29 cellular contexts compared by ENCODE assay signal in genomic region chr3:153901991-153902390, GRCh38.
A peak's percentile ranks its signal among the peaks of the same experiment; 100 is the strongest.
DNase-seq lines count a peak whose midpoint lies in the region; ATAC-seq and TF ChIP-seq lines count a peak whose summit lies in the region.
"Had no signal": no experiment of that assay in that cellular context is flagged by ENCODE, and none has a peak within 500 bp of the region (broad histone marks: within the 10 kb centered on the region; RNA-seq: fewer than 3 reads in every experiment).

No MANE protein-coding gene starts in this region.

- no peaks in the 10 kb centered on the region for H3K27me3 Mint-ChIP-seq in nephron (ENCODE audit: low read depth)

- H3K4me1 ChIP-seq in tibial nerve = peaks cover 0 to 2% (median 0%) of the 10 kb centered on the region in 4 donors
- H3K4me1 ChIP-seq: A549; adrenal gland; BLaER1 treated with 17β-estradiol and CSF1 and Interleukin-3, amounts not matched to agents 10 nM and 100 nM; esophagus muscularis mucosa; lower lobe of right lung; stomach; transverse colon had no signal

- TF ChIP-seq CTCF in astrocyte of the spinal cord (IDR thresholded peaks at IDR 0.05; ENCODE audit: low read depth, low read length) (no peak), nephron (IDR thresholded peaks at IDR 0.05; ENCODE audit: unreplicated experiment in 3 of 3) (no peak), tibial nerve (IDR thresholded peaks at IDR 0.05) (no peak)

- no peaks in the 10 kb centered on the region for H3K9me3 Mint-ChIP-seq in nephron

- H3K36me3 ChIP-seq in H7 (replicated peaks; ENCODE audit: control insufficient read depth, insufficient read depth, low read length) (no peaks in the 10 kb centered on the region), tibial nerve (no peaks in the 10 kb centered on the region)
- H3K36me3 ChIP-seq: adrenal gland; BLaER1 treated with 17β-estradiol and CSF1 and Interleukin-3, amounts not matched to agents 10 nM and 100 nM; cardiac muscle cell; esophagus muscularis mucosa; lower lobe of right lung; stomach; transverse colon had no signal

- 60 to 71% methylated on average over 3 of the region's 3 CpGs for WGBS in tibial nerve, 2 donors

- no peak for ATAC-seq in GM19455 (IDR thresholded peaks at IDR 0.05; ENCODE audit: unreplicated experiment)
- ATAC-seq: A549; activated T-cell treated with anti-CD3 and anti-CD28 coated beads, Interleukin-2, amount 50 U/mL, for 4 hours; K562; lower lobe of right lung; sciatic nerve had no signal

- no peaks in the 10 kb centered on the region for H3K36me3 Mint-ChIP-seq in nephron (ENCODE audit: low read depth)

- H3K4me1 Mint-ChIP-seq in nephron = no peaks in the 10 kb centered on the region

- TF ChIP-seq POLR2A in tibial nerve (IDR thresholded peaks at IDR 0.05) = no peak

- peak overlapping the region in 2 of 4 donors; percentile 33 to 55 for H3K27ac ChIP-seq in tibial nerve
- H3K27ac ChIP-seq: A549; adrenal gland; BLaER1 treated with 17β-estradiol and CSF1 and Interleukin-3, amounts not matched to agents 10 nM and 100 nM; cardiac muscle cell; esophagus muscularis mucosa; lower lobe of right lung; stomach; transverse colon had no signal

- in situ Hi-C loops in astrocyte of the spinal cord (cut with HindIII; ENCODE audit: low sequenced_read_pairs) = no loop called here

- TF ChIP-seq EP300 in tibial nerve (IDR thresholded peaks at IDR 0.05) = no peak

- peak; percentile 3 for DNase-seq in AG08395 (ENCODE audit: low spot score)
- peak; percentile 67 for DNase-seq in HT1080 (ENCODE audit: low read depth)
- DNase-seq in astrocyte of the spinal cord (ENCODE audit: low read depth, low spot score) = peak; percentile 7
- DNase-seq in H7 = no peak
- DNase-seq in tibial nerve (ENCODE audit: low spot score in 2 of 2) = no peak
- no peak for DNase-seq in NCI-H1092 (lab: John Stamatoyannopoulos, UW)
- DNase-seq: activated CD4-positive, alpha-beta T cell treated with anti-CD3 and anti-CD28 coated beads for 4 hours; activated T-cell treated with anti-CD3 and anti-CD28 coated beads, Interleukin-2, amount 50 U/mL, for 4 hours; adrenal gland; cortex of kidney; HCEC 1CT; kidney; lower lobe of right lung; NCI-H146; NCI-H510A; NK-92 treated with Interleukin-12 subunit alpha and Interleukin-12 subunit beta, amount 100 ng/mL, for 24 hours; stimulated activated CD8-positive, alpha-beta memory T cell treated with anti-CD3 and anti-CD28 coated beads, Interleukin-4, amount 100 ng/mL, for 48 hours; stomach; T-helper 2 cell; transverse colon had no signal

- no peaks in the 10 kb centered on the region for H3K9me3 ChIP-seq in tibial nerve
- H3K9me3 ChIP-seq: A549; adrenal gland; BLaER1 treated with 17β-estradiol and CSF1 and Interleukin-3, amounts not matched to agents 10 nM and 100 nM; esophagus muscularis mucosa; lower lobe of right lung; stomach; transverse colon had no signal

- H3K4me3 ChIP-seq in astrocyte of the spinal cord (ENCODE audit: low read depth, low read length) = no peak overlapping the region
- no peak overlapping the region for H3K4me3 ChIP-seq in H7 (ENCODE audit: insufficient read depth, low read depth, low read length)
- H3K4me3 ChIP-seq in tibial nerve = no peak overlapping the region
- H3K4me3 ChIP-seq: A549; adrenal gland; BLaER1 treated with 17β-estradiol and CSF1 and Interleukin-3, amounts not matched to agents 10 nM and 100 nM; cardiac muscle cell; esophagus muscularis mucosa; K562; lower lobe of right lung; stomach; transverse colon had no signal

- peak overlapping the region in 2 of 3 experiments; percentile 21 to 36 for H3K27ac Mint-ChIP-seq in nephron
- H3K27ac Mint-ChIP-seq: progenitor cell of endocrine pancreas had no signal

- H3K27me3 ChIP-seq in H7 (ENCODE audit: control insufficient read depth, insufficient read depth, low read length) (no peaks in the 10 kb centered on the region), tibial nerve (no peaks in the 10 kb centered on the region)
- H3K27me3 ChIP-seq: adrenal gland; BLaER1 treated with 17β-estradiol and CSF1 and Interleukin-3, amounts not matched to agents 10 nM and 100 nM; cardiac muscle cell; esophagus muscularis mucosa; stomach; transverse colon had no signal

- H3K4me3 Mint-ChIP-seq in nephron = no peak overlapping the region
- H3K4me3 Mint-ChIP-seq: activated T-cell treated with anti-CD3 and anti-CD28 coated beads, Interleukin-2, amount 50 U/mL, for 4 hours had no signal

Comparison
In these comparisons a context has a peak if more than half of its experiments do, and no peak if none do; other contexts are left out.
1. DNase-seq: peak in AG08395 (single experiment), HT1080 (single experiment) and astrocyte of the spinal cord (single experiment); none in H7 (single experiment), tibial nerve (0 of 2) and NCI-H1092 (single experiment).